Comparison of ENCODE assay signal across 10 cellular contexts in the genomic region with DNA sequence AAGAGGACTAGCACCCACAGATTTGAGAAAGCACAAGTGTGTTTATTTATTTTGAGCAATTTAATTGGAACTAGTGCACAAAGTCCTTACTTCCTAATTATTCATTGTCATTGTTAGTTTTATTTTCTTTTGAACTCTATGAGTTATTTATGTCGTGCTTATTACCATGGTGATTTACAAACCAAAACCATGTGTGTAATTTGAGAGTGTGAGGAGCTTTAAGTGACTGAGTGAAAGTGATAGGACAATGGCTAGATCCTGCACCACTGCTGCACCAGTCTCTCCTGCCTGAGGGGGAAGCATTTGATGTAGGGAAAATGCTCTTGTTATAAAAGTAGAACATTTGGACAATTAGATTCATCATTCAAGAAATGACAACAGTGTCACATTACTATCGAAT.
A peak's percentile ranks its signal among the peaks of the same experiment; 100 is the strongest.
DNase-seq lines count a peak whose midpoint lies in the region; ATAC-seq and TF ChIP-seq lines count a peak whose summit lies in the region.
"Had no signal": no experiment of that assay in that cellular context is flagged by ENCODE, and none has a peak within 500 bp of the region (broad histone marks: within the 10 kb centered on the region; RNA-seq: fewer than 3 reads in every experiment).

No MANE protein-coding gene starts in this region.

- H3K18ac ChIP-seq in H9 (ENCODE audit: insufficient read length, low read depth, low read length) = no peak overlapping the region

- H3K79me1 ChIP-seq in H9 (ENCODE audit: insufficient read depth, low read depth, low read length, poor library complexity, severe bottlenecking) = no peaks in the 10 kb centered on the region

- no peak overlapping the region for H3K27ac Mint-ChIP-seq in H9
- no peak overlapping the region for H3K27ac Mint-ChIP-seq in activated T-helper 1 cell treated with anti-CD3 and anti-CD28 coated beads, Interleukin-12 subunit alpha, Interleukin-12 subunit beta, Interleukin-2, Interleukin-4 antibody, amounts not matched to agents 30 ng/mL and 10 ng/mL and 1 ng/mL, durations not matched to agents 14 hours and 24 hours and 36 hours
- no peak overlapping the region for H3K27ac Mint-ChIP-seq in activated T-cell treated with anti-CD3 and anti-CD28 coated beads, Interleukin-2, amount 50 U/mL, for 24 hours

- no peak overlapping the region for H4K8ac ChIP-seq in H9 (replicated peaks; ENCODE audit: insufficient read length, low read depth, low read length)

- H3K56ac ChIP-seq in H9 (ENCODE audit: insufficient read length, low read depth, low read length) = no peak overlapping the region

- H3K9me3 ChIP-seq in H9 (ENCODE audit: control insufficient read depth, low read depth, low read length) = no peaks in the 10 kb centered on the region

- TF ChIP-seq CTCF in AG09319 (IDR thresholded peaks at IDR 0.05; ENCODE audit: low read depth, low read length) = peak; percentile 22
- TF ChIP-seq CTCF in H9 (conservative IDR thresholded peaks at IDR 0.05) = peak; percentile 33; the same call in 2 of the 3 replicates

- DNase-seq in AG09319 (ENCODE audit: extremely low read depth, low read depth) (peak; percentile 39), H9 (no peak), OCI-M1 (lab: John Stamatoyannopoulos, UW) (peak; percentile 57), fibroblast of gingiva (ENCODE audit: low read depth) (peak; percentile 82), CD1c-positive myeloid dendritic cell (ENCODE audit: extremely low spot score) (no peak)
- DNase-seq in activated T-helper 1 cell treated with anti-CD3 and anti-CD28 coated beads, Interleukin-12 subunit alpha, Interleukin-12 subunit beta, Interleukin-2, Interleukin-4 antibody, amounts not matched to agents 30 ng/mL and 10 ng/mL and 1 ng/mL, durations not matched to agents 14 hours and 24 hours and 36 hours (ENCODE audit: low spot score) = no peak
- DNase-seq in activated T-cell treated with anti-CD3 and anti-CD28 coated beads, Interleukin-2, amount 50 U/mL, for 24 hours = no peak
- DNase-seq: activated CD8-positive, alpha-beta memory T cell treated with anti-CD3 and anti-CD28 coated beads for 24 hours; right cardiac atrium had no signal

- no peak overlapping the region for H3K4ac ChIP-seq in H9 (ENCODE audit: low read depth, low read length)

- H3K4me2 ChIP-seq in H9 (ENCODE audit: insufficient read depth, insufficient read length, low read length) = no peak overlapping the region

- no peak overlapping the region for H2BK120ac ChIP-seq in H9 (ENCODE audit: low read depth, low read length, poor library complexity, severe bottlenecking)

- no peak overlapping the region for H3T11ph ChIP-seq in H9 (ENCODE audit: low read length)

- no peaks in the 10 kb centered on the region for H3K36me3 Mint-ChIP-seq in H9 (ENCODE audit: insufficient read depth in 1 of 3, low read depth in 3 of 3)
- H3K36me3 Mint-ChIP-seq in activated T-helper 1 cell treated with anti-CD3 and anti-CD28 coated beads, Interleukin-12 subunit alpha, Interleukin-12 subunit beta, Interleukin-2, Interleukin-4 antibody, amounts not matched to agents 30 ng/mL and 10 ng/mL and 1 ng/mL, durations not matched to agents 14 hours and 24 hours and 36 hours (ENCODE audit: low read depth) = no peaks in the 10 kb centered on the region
- H3K36me3 Mint-ChIP-seq in activated T-cell treated with anti-CD3 and anti-CD28 coated beads, Interleukin-2, amount 50 U/mL, for 24 hours (ENCODE audit: low read depth) = no peaks in the 10 kb centered on the region

- H4K20me1 ChIP-seq in H9 (ENCODE audit: control insufficient read depth, insufficient read depth, insufficient read length) = no peaks in the 10 kb centered on the region

- no peak overlapping the region for H3K27ac ChIP-seq in H9 (ENCODE audit: insufficient read length, low read depth, low read length)

- no peak overlapping the region for H3K14ac ChIP-seq in H9 (ENCODE audit: insufficient read depth, low read length)

- no peak overlapping the region for H2BK12ac ChIP-seq in H9 (ENCODE audit: insufficient read length, low read depth, low read length)

- no peak overlapping the region for H2AK5ac ChIP-seq in H9 (ENCODE audit: insufficient read length, low read length)

- no peaks in the 10 kb centered on the region for H3K4me1 ChIP-seq in H9 (ENCODE audit: insufficient read depth, low read length)

- H3K9me3 Mint-ChIP-seq in H9 = no peaks in the 10 kb centered on the region; a peak in 1 of 5 replicates
- H3K9me3 Mint-ChIP-seq in activated T-helper 1 cell treated with anti-CD3 and anti-CD28 coated beads, Interleukin-12 subunit alpha, Interleukin-12 subunit beta, Interleukin-2, Interleukin-4 antibody, amounts not matched to agents 30 ng/mL and 10 ng/mL and 1 ng/mL, durations not matched to agents 14 hours and 24 hours and 36 hours = peaks cover 3% of the 10 kb centered on the region
- peaks cover 2% of the 10 kb centered on the region for H3K9me3 Mint-ChIP-seq in activated T-cell treated with anti-CD3 and anti-CD28 coated beads, Interleukin-2, amount 50 U/mL, for 24 hours

- H3K27me3 Mint-ChIP-seq in H9 (ENCODE audit: low read depth) = no peaks in the 10 kb centered on the region; the same call in none of the 2 replicates
- H3K27me3 Mint-ChIP-seq in activated T-helper 1 cell treated with anti-CD3 and anti-CD28 coated beads, Interleukin-12 subunit alpha, Interleukin-12 subunit beta, Interleukin-2, Interleukin-4 antibody, amounts not matched to agents 30 ng/mL and 10 ng/mL and 1 ng/mL, durations not matched to agents 14 hours and 24 hours and 36 hours (ENCODE audit: insufficient read depth) = peaks cover 4% of the 10 kb centered on the region
- no peaks in the 10 kb centered on the region for H3K27me3 Mint-ChIP-seq in activated T-cell treated with anti-CD3 and anti-CD28 coated beads, Interleukin-2, amount 50 U/mL, for 24 hours

- H2BK20ac ChIP-seq in H9 (ENCODE audit: low read depth, low read length, poor library complexity, severe bottlenecking) = no peak overlapping the region

- H4K91ac ChIP-seq in H9 (ENCODE audit: insufficient read length, low read depth, low read length) = no peak overlapping the region

- intact Hi-C loops in activated T-helper 1 cell treated with anti-CD3 and anti-CD28 coated beads, Interleukin-12 subunit alpha, Interleukin-12 subunit beta, Interleukin-2, Interleukin-4 antibody, amounts not matched to agents 30 ng/mL and 10 ng/mL and 1 ng/mL, durations not matched to agents 14 hours and 24 hours and 36 hours (cut with micrococcal nuclease) = no loop called here

- H2BK5ac ChIP-seq in H9 (ENCODE audit: insufficient read length, low read length) = no peak overlapping the region

- no peak overlapping the region for H3K4me3 Mint-ChIP-seq in H9
- no peak overlapping the region for H3K4me3 Mint-ChIP-seq in activated T-helper 1 cell treated with anti-CD3 and anti-CD28 coated beads, Interleukin-12 subunit alpha, Interleukin-12 subunit beta, Interleukin-2, Interleukin-4 antibody, amounts not matched to agents 30 ng/mL and 10 ng/mL and 1 ng/mL, durations not matched to agents 14 hours and 24 hours and 36 hours
- no peak overlapping the region for H3K4me3 Mint-ChIP-seq in activated T-cell treated with anti-CD3 and anti-CD28 coated beads, Interleukin-2, amount 50 U/mL, for 24 hours

- H3K79me2 ChIP-seq in H9 (ENCODE audit: insufficient read depth, low read length) = no peaks in the 10 kb centered on the region

- peaks cover 27 to 28% of the 10 kb centered on the region in 2 experiments for H3K4me1 Mint-ChIP-seq in H9
- no peaks in the 10 kb centered on the region for H3K4me1 Mint-ChIP-seq in activated T-helper 1 cell treated with anti-CD3 and anti-CD28 coated beads, Interleukin-12 subunit alpha, Interleukin-12 subunit beta, Interleukin-2, Interleukin-4 antibody, amounts not matched to agents 30 ng/mL and 10 ng/mL and 1 ng/mL, durations not matched to agents 14 hours and 24 hours and 36 hours (ENCODE audit: low read depth)
- H3K4me1 Mint-ChIP-seq in activated T-cell treated with anti-CD3 and anti-CD28 coated beads, Interleukin-2, amount 50 U/mL, for 24 hours (ENCODE audit: low read depth) = peaks cover 5% of the 10 kb centered on the region

- no peak overlapping the region for H3K23ac ChIP-seq in H9 (ENCODE audit: insufficient read length, low read depth, low read length)

- H2BK15ac ChIP-seq in H9 (ENCODE audit: low read depth, low read length) = no peak overlapping the region

- no peak overlapping the region for H4K5ac ChIP-seq in H9 (ENCODE audit: insufficient read length, low read depth, low read length)

- H3K23me2 ChIP-seq in H9 (ENCODE audit: insufficient read length, low read depth, low read length, poor library complexity, severe bottlenecking) = no peaks in the 10 kb centered on the region

- no peak for ATAC-seq in HG02885 (IDR thresholded peaks at IDR 0.05; ENCODE audit: poor library complexity, unreplicated experiment)

- no peaks in the 10 kb centered on the region for H3K27me3 ChIP-seq in H9 (ENCODE audit: insufficient read depth, low read length)

- H3K9ac ChIP-seq in H9 (ENCODE audit: extremely low read depth, insufficient read length, low read length) = no peak overlapping the region

- no CpG with 5 or more reads among the region's 2 CpGs for WGBS in H9 (ENCODE audit: extremely low coverage, insufficient read length, low lambda C conversion rate)

- no peak overlapping the region for H2AFZ ChIP-seq in H9 (ENCODE audit: low read length)

Comparison
In these comparisons a context has a peak if more than half of its experiments do, and no peak if none do; other contexts are left out.
1. DNase-seq: peak in AG09319 (single experiment), OCI-M1 (single experiment) and fibroblast of gingiva (single experiment); none in H9 (single experiment), activated T-helper 1 cell treated with anti-CD3 and anti-CD28 coated beads, Interleukin-12 subunit alpha, Interleukin-12 subunit beta, Interleukin-2, Interleukin-4 antibody, amounts not matched to agents 30 ng/mL and 10 ng/mL and 1 ng/mL, durations not matched to agents 14 hours and 24 hours and 36 hours (single experiment), activated T-cell treated with anti-CD3 and anti-CD28 coated beads, Interleukin-2, amount 50 U/mL, for 24 hours (single experiment) and CD1c-positive myeloid dendritic cell (single experiment).